ENCODE assay signal across 11 cellular contexts in genomic region chr7:17532861-17533404, GRCh38.
DNase-seq lines count a peak whose midpoint lies in the region; ATAC-seq and TF ChIP-seq lines count a peak whose summit lies in the region.
"Had no signal": no experiment of that assay in that cellular context is flagged by ENCODE, and none has a peak within 500 bp of the region (broad histone marks: within the 10 kb centered on the region; RNA-seq: fewer than 3 reads in every experiment).

No MANE protein-coding gene starts in this region.

- H3K27me3 Mint-ChIP-seq in naive thymus-derived CD4-positive, alpha-beta T cell = peaks cover 7 to 21% (median 9%) of the 10 kb centered on the region in 5 donors

- H3K27me3 ChIP-seq in naive thymus-derived CD4-positive, alpha-beta T cell (ENCODE audit: control insufficient read depth in 2 of 2, insufficient read depth in 2 of 2, low read length in 2 of 2) = no peaks in the 10 kb centered on the region
- no peaks in the 10 kb centered on the region for H3K27me3 ChIP-seq in thyroid gland
- H3K27me3 ChIP-seq: tibial nerve had no signal

- no peaks in the 10 kb centered on the region for H3K4me1 ChIP-seq in naive thymus-derived CD4-positive, alpha-beta T cell (ENCODE audit: control insufficient read depth in 2 of 2, insufficient read depth in 2 of 2, low read length in 2 of 2)
- H3K4me1 ChIP-seq in thyroid gland = no peaks in the 10 kb centered on the region

- 80 to 91% methylated on average over 2 of the region's 2 CpGs for WGBS in thyroid gland, 2 donors

- H3K36me3 ChIP-seq in naive thymus-derived CD4-positive, alpha-beta T cell (ENCODE audit: control insufficient read depth in 2 of 3, insufficient read depth in 3 of 3, low read length in 3 of 3) = no peaks in the 10 kb centered on the region
- no peaks in the 10 kb centered on the region for H3K36me3 ChIP-seq in thyroid gland
- H3K36me3 ChIP-seq: tibial nerve had no signal

- POLR2A ChIA-PET in naive thymus-derived CD4-positive, alpha-beta T cell (lab: Charles Lee) = no interaction called here

- peaks cover 0 to 1% (median 0%) of the 10 kb centered on the region in 11 donors for H3K9me3 Mint-ChIP-seq in naive thymus-derived CD4-positive, alpha-beta T cell
- H3K9me3 Mint-ChIP-seq: activated CD4-positive, alpha-beta T cell treated with anti-CD3 and anti-CD28 coated beads, Interleukin-2, amount 10 ng/mL, durations not matched to agents 24 days and 14 days; naive thymus-derived CD8-positive, alpha-beta T cell had no signal

- H3K36me3 Mint-ChIP-seq in naive thymus-derived CD4-positive, alpha-beta T cell = no peaks in the 10 kb centered on the region
- H3K36me3 Mint-ChIP-seq: naive thymus-derived CD8-positive, alpha-beta T cell had no signal

- H3K4me3 Mint-ChIP-seq in naive thymus-derived CD4-positive, alpha-beta T cell = no peak overlapping the region
- H3K4me3 Mint-ChIP-seq: activated CD4-positive, alpha-beta T cell treated with anti-CD3 and anti-CD28 coated beads, Interleukin-2, amount 10 ng/mL, durations not matched to agents 24 days and 14 days; naive thymus-derived CD8-positive, alpha-beta T cell had no signal

- CTCF ChIA-PET in naive thymus-derived CD4-positive, alpha-beta T cell (lab: Charles Lee) = no interaction called here

- intact Hi-C loops in naive thymus-derived CD4-positive, alpha-beta T cell (cut with micrococcal nuclease) = loop anchor here in 1 of 2 donors (5.0 kb wide), 1 partner anchor 471 kb away; no protein-coding TSS in a partner anchor
- intact Hi-C loops in thyroid gland (cut with DNase I) = no loop called here

- no peak overlapping the region for H3K27ac ChIP-seq in naive thymus-derived CD4-positive, alpha-beta T cell (ENCODE audit: low read depth, low read length)
- H3K27ac ChIP-seq in thyroid gland = no peak overlapping the region

- no peak for TF ChIP-seq CTCF in choroid plexus epithelial cell (conservative IDR thresholded peaks at IDR 0.05; ENCODE audit: low read depth, low read length)
- no peak for TF ChIP-seq CTCF in thyroid gland (IDR thresholded peaks at IDR 0.05)

- DNase-seq in Daoy (ENCODE audit: low read depth) = peak; percentile 88
- peak; percentile 92 for DNase-seq in NCI-H226
- peak; percentile 76 for DNase-seq in choroid plexus epithelial cell (ENCODE audit: low read depth)
- DNase-seq in naive thymus-derived CD4-positive, alpha-beta T cell = no peak
- no peak for DNase-seq in activated CD8-positive, alpha-beta memory T cell treated with anti-CD3 and anti-CD28 coated beads for 24 hours
- no peak for DNase-seq in NAMALWA (ENCODE audit: low spot score)
- no peak for DNase-seq in thyroid gland
- DNase-seq in stimulated activated CD4-positive, alpha-beta T cell treated with anti-CD3 and anti-CD28 coated beads, Interleukin-2, amount 100 ng/mL, for 48 hours = no peak
- DNase-seq: activated CD4-positive, alpha-beta T cell treated with anti-CD3 and anti-CD28 coated beads, Interleukin-2, amount 10 ng/mL, durations not matched to agents 24 days and 14 days; naive thymus-derived CD8-positive, alpha-beta T cell had no signal

- peak; percentile 50 for ATAC-seq in naive thymus-derived CD4-positive, alpha-beta T cell
- ATAC-seq: naive thymus-derived CD8-positive, alpha-beta T cell had no signal

- H3K4me3 ChIP-seq in choroid plexus epithelial cell (ENCODE audit: low read depth, low read length) (no peak overlapping the region), thyroid gland (replicated peaks in 1 of 3) (no peak overlapping the region)
- no peak overlapping the region for H3K4me3 ChIP-seq in naive thymus-derived CD4-positive, alpha-beta T cell (ENCODE audit: low read length)
- H3K4me3 ChIP-seq: tibial nerve had no signal

- no peak for TF ChIP-seq POLR2A in thyroid gland (IDR thresholded peaks at IDR 0.05)

- peaks cover 0 to 10% (median 0%) of the 10 kb centered on the region in 7 donors for H3K4me1 Mint-ChIP-seq in naive thymus-derived CD4-positive, alpha-beta T cell

- no peaks in the 10 kb centered on the region for H3K9me3 ChIP-seq in naive thymus-derived CD4-positive, alpha-beta T cell (ENCODE audit: control insufficient read depth in 2 of 3, low read length in 3 of 3)
- H3K9me3 ChIP-seq in thyroid gland = no peaks in the 10 kb centered on the region
- H3K9me3 ChIP-seq: tibial nerve had no signal

- no peak overlapping the region for H3K27ac Mint-ChIP-seq in naive thymus-derived CD4-positive, alpha-beta T cell
- H3K27ac Mint-ChIP-seq: activated CD4-positive, alpha-beta T cell treated with anti-CD3 and anti-CD28 coated beads, Interleukin-2, amount 10 ng/mL, durations not matched to agents 24 days and 14 days; naive thymus-derived CD8-positive, alpha-beta T cell had no signal

Comparison
In these comparisons a context has a peak if more than half of its experiments do, and no peak if none do; other contexts are left out.
1. DNase-seq: peak in Daoy (single experiment), NCI-H226 (single experiment) and choroid plexus epithelial cell (single experiment); none in naive thymus-derived CD4-positive, alpha-beta T cell (0 of 9), activated CD8-positive, alpha-beta memory T cell treated with anti-CD3 and anti-CD28 coated beads for 24 hours (single experiment), NAMALWA (single experiment), thyroid gland (0 of 2) and stimulated activated CD4-positive, alpha-beta T cell treated with anti-CD3 and anti-CD28 coated beads, Interleukin-2, amount 100 ng/mL, for 48 hours (0 of 2).